In genomic region chr16:66458292-66458691, GRCh38 we compare ENCODE assay signal across 1 cellular context.
TF ChIP-seq lines count a peak whose summit lies in the region.

No MANE protein-coding gene starts in this region.

TF ChIP-seq in IMR-90, 13 proteins besides CTCF, POLR2A, EP300 and RAD21:
- TF ChIP-seq MXI1 (IDR thresholded peaks at IDR 0.05; ENCODE audit: borderline replicate concordance, low read depth, low read length) (no peak), USF2 (IDR thresholded peaks at IDR 0.05; ENCODE audit: low read depth, low read length) (no peak), RCOR1 (IDR thresholded peaks at IDR 0.05; ENCODE audit: insufficient replicate concordance, low read length) (no peak), ELK1 (IDR thresholded peaks at IDR 0.05; ENCODE audit: borderline replicate concordance, low read depth, low read length) (no peak)
